ENCODE assay signal across 1 cellular context in the genomic region with DNA sequence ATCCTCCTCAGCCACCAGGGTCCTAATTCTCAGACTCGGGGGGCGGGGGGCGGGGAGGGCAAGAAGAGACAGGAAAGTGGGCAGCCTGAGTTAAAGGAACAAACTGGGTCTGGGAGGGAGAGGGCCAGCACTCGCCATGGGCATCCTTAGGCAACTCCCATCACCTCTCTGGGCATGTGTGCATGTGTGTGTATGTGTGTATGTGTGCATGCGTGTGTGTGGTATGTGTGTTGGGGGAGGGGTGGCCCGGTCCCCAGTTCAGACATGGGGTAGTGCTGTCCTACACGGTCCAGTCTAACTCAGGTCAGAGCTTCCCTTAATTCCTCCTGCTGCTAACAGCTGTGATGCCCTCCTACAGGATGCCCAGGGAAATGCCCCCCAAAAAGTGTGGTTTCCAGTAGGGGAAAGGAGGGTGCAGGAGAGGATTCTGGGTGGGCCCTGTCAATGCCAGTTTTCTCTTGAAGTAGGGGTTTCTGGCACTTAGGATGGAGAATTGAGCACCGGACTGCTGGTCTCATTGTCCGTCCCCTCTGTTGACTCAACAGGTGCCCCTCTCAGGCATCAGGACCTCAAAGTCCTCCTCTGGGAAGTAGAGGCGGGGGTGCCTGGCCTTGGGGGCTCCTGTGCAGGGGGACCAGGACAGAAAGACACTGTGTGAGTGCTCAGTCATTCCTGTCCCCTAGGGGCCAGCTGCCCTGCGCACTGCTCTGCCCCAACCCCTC.
TF ChIP-seq lines count a peak whose summit lies in the region.

No MANE protein-coding gene starts in this region.

TF ChIP-seq in IMR-90, 13 proteins besides CTCF, POLR2A, EP300 and RAD21:
- TF ChIP-seq RCOR1 (IDR thresholded peaks at IDR 0.05; ENCODE audit: insufficient replicate concordance, low read length) (no peak), RFX5 (IDR thresholded peaks at IDR 0.05; ENCODE audit: low read depth, low read length) (no peak), BHLHE40 (IDR thresholded peaks at IDR 0.05; ENCODE audit: low read depth, low read length) (no peak), NFE2L2 (IDR thresholded peaks at IDR 0.05; ENCODE audit: low read depth, low read length) (no peak), CEBPB (IDR thresholded peaks at IDR 0.05; ENCODE audit: low read depth, low read length) (no peak), SMC3 (IDR thresholded peaks at IDR 0.05; ENCODE audit: low read depth, low read length) (no peak), FOS (IDR thresholded peaks at IDR 0.05; ENCODE audit: low read depth, low read length) (no peak)
- TF ChIP-seq, protein P1, sequence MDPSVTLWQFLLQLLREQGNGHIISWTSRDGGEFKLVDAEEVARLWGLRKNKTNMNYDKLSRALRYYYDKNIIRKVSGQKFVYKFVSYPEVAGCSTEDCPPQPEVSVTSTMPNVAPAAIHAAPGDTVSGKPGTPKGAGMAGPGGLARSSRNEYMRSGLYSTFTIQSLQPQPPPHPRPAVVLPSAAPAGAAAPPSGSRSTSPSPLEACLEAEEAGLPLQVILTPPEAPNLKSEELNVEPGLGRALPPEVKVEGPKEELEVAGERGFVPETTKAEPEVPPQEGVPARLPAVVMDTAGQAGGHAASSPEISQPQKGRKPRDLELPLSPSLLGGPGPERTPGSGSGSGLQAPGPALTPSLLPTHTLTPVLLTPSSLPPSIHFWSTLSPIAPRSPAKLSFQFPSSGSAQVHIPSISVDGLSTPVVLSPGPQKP (IDR thresholded peaks at IDR 0.05; ENCODE audit: borderline replicate concordance, low read depth, low read length): no peak
